ENCODE assay signal across 1 cellular context in the genomic region with DNA sequence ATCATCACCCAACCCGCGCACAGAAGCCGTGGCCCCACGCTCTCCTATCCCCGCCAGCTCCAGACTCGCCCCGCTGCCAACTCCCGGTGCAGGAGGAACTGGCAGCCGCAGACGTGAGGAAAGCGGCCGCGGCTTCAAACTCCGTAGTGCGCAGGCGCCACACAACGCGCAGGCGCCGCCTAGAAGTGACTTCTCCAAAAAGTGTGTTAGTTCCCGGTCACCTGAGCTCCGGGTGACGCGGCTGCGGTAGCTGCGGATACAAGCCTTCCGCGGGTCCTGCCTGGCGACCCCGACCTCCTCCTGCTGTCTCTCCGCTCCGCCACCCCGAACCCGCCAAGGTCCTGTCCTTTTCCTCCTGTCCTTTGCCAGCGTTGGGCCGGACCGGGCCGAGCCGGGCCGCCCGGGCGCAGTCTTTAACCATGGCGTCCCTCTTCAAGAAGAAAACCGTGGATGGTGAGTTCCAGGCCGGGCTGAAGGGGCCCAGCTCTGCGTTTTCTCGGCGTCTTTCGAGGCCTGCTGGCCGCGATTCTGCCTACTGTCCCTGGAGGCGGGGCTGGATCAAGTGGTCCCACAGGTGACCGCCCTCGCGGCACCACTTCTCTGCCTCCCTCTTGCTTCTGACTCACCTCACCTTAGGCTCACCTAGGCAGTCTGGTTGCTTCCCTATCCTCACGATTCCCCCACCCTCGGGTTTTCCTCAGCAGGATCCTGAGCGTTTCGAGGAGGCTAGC.
TF ChIP-seq lines count a peak whose summit lies in the region.

A gene with protein sequence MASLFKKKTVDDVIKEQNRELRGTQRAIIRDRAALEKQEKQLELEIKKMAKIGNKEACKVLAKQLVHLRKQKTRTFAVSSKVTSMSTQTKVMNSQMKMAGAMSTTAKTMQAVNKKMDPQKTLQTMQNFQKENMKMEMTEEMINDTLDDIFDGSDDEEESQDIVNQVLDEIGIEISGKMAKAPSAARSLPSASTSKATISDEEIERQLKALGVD (plus strand): TSS at position 206 of the 731 bp plus-strand sequence. CDS start 214 bp downstream, at position 420.

TF ChIP-seq in HepG2, 621 proteins besides CTCF, POLR2A, EP300 and RAD21 (continued from another document and continues in another):
- TF ChIP-seq, protein P1, sequence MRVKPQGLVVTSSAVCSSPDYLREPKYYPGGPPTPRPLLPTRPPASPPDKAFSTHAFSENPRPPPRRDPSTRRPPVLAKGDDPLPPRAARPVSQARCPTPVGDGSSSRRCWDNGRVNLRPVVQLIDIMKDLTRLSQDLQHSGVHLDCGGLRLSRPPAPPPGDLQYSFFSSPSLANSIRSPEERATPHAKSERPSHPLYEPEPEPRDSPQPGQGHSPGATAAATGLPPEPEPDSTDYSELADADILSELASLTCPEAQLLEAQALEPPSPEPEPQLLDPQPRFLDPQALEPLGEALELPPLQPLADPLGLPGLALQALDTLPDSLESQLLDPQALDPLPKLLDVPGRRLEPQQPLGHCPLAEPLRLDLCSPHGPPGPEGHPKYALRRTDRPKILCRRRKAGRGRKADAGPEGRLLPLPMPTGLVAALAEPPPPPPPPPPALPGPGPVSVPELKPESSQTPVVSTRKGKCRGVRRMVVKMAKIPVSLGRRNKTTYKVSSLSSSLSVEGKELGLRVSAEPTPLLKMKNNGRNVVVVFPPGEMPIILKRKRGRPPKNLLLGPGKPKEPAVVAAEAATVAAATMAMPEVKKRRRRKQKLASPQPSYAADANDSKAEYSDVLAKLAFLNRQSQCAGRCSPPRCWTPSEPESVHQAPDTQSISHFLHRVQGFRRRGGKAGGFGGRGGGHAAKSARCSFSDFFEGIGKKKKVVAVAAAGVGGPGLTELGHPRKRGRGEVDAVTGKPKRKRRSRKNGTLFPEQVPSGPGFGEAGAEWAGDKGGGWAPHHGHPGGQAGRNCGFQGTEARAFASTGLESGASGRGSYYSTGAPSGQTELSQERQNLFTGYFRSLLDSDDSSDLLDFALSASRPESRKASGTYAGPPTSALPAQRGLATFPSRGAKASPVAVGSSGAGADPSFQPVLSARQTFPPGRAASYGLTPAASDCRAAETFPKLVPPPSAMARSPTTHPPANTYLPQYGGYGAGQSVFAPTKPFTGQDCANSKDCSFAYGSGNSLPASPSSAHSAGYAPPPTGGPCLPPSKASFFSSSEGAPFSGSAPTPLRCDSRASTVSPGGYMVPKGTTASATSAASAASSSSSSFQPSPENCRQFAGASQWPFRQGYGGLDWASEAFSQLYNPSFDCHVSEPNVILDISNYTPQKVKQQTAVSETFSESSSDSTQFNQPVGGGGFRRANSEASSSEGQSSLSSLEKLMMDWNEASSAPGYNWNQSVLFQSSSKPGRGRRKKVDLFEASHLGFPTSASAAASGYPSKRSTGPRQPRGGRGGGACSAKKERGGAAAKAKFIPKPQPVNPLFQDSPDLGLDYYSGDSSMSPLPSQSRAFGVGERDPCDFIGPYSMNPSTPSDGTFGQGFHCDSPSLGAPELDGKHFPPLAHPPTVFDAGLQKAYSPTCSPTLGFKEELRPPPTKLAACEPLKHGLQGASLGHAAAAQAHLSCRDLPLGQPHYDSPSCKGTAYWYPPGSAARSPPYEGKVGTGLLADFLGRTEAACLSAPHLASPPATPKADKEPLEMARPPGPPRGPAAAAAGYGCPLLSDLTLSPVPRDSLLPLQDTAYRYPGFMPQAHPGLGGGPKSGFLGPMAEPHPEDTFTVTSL (CRISPR knock-in tag; IDR thresholded peaks at IDR 0.05; ENCODE audit: borderline replicate concordance), result no peak
- TF ChIP-seq ZNF615 (CRISPR knock-in tag; IDR thresholded peaks at IDR 0.05; ENCODE audit: borderline replicate concordance) (no peak), U2AF1 (optimal IDR thresholded peaks at IDR 0.05; ENCODE audit: low read depth, low read length) (no peak), ZFP90 (CRISPR knock-in tag; IDR thresholded peaks at IDR 0.05; ENCODE audit: borderline replicate concordance) (no peak), NFYB (CRISPR knock-in tag; IDR thresholded peaks at IDR 0.05) (no peak), PHB2 (IDR thresholded peaks at IDR 0.05; ENCODE audit: partially characterized antibody) (no peak), ZNF883 (CRISPR knock-in tag; IDR thresholded peaks at IDR 0.05; ENCODE audit: not compliant biosample characterization) (peak; percentile 76), NR2C2 (CRISPR knock-in tag; IDR thresholded peaks at IDR 0.05; ENCODE audit: borderline replicate concordance) (peak; percentile 63), ZSCAN31 (CRISPR knock-in tag; IDR thresholded peaks at IDR 0.05; ENCODE audit: low read depth) (peak; percentile 67; the same call in 1 of the 2 replicates), ZNF670 (CRISPR knock-in tag; IDR thresholded peaks at IDR 0.05; ENCODE audit: borderline replicate concordance) (no peak; the same call in 1 of the 2 replicates), ZNF543 (CRISPR knock-in tag; IDR thresholded peaks at IDR 0.05) (peak; percentile 76), ZSCAN12 (CRISPR knock-in tag; IDR thresholded peaks at IDR 0.05) (no peak), KDM1A (CRISPR knock-in tag; IDR thresholded peaks at IDR 0.05) (no peak), ZNF652 (CRISPR knock-in tag; IDR thresholded peaks at IDR 0.05; ENCODE audit: borderline replicate concordance, low read depth) (no peak), JUN (CRISPR knock-in tag; IDR thresholded peaks at IDR 0.05) (0 out of 2 replicates have a peak, but pooled peaks have one; percentile 45), JARID2 (CRISPR knock-in tag; IDR thresholded peaks at IDR 0.05; ENCODE audit: insufficient replicate concordance) (peak; percentile 83), ELF3 (CRISPR knock-in tag; IDR thresholded peaks at IDR 0.05) (peak; percentile 65), ZBTB42 (CRISPR knock-in tag; IDR thresholded peaks at IDR 0.05) (no peak), ZNF292 (CRISPR knock-in tag; IDR thresholded peaks at IDR 0.05; ENCODE audit: borderline replicate concordance, low read depth) (0 out of 2 replicates have a peak, but pooled peaks have one; percentile 21)
- TF ChIP-seq, protein P2, sequence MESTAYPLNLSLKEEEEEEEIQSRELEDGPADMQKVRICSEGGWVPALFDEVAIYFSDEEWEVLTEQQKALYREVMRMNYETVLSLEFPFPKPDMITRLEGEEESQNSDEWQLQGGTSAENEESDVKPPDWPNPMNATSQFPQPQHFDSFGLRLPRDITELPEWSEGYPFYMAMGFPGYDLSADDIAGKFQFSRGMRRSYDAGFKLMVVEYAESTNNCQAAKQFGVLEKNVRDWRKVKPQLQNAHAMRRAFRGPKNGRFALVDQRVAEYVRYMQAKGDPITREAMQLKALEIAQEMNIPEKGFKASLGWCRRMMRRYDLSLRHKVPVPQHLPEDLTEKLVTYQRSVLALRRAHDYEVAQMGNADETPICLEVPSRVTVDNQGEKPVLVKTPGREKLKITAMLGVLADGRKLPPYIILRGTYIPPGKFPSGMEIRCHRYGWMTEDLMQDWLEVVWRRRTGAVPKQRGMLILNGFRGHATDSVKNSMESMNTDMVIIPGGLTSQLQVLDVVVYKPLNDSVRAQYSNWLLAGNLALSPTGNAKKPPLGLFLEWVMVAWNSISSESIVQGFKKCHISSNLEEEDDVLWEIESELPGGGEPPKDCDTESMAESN (CRISPR knock-in tag; conservative IDR thresholded peaks at IDR 0.05), result peak; percentile 60; the same call in 1 of the 2 replicates
- TF ChIP-seq, protein P3, sequence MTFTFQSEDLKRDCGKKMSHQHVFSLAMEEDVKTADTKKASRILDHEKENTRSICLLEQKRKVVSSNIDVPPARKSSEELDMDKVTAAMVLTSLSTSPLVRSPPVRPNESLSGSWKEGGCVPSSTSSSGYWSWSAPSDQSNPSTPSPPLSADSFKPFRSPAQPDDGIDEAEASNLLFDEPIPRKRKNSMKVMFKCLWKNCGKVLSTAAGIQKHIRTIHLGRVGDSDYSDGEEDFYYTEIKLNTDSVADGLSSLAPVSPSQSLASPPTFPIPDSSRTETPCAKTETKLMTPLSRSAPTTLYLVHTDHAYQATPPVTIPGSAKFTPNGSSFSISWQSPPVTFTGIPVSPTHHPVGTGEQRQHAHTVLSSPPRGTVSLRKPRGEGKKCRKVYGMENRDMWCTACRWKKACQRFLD (CRISPR knock-in tag; IDR thresholded peaks at IDR 0.05; ENCODE audit: borderline replicate concordance), result peak; percentile 89; the same call in 1 of the 2 replicates
- TF ChIP-seq, protein P4, sequence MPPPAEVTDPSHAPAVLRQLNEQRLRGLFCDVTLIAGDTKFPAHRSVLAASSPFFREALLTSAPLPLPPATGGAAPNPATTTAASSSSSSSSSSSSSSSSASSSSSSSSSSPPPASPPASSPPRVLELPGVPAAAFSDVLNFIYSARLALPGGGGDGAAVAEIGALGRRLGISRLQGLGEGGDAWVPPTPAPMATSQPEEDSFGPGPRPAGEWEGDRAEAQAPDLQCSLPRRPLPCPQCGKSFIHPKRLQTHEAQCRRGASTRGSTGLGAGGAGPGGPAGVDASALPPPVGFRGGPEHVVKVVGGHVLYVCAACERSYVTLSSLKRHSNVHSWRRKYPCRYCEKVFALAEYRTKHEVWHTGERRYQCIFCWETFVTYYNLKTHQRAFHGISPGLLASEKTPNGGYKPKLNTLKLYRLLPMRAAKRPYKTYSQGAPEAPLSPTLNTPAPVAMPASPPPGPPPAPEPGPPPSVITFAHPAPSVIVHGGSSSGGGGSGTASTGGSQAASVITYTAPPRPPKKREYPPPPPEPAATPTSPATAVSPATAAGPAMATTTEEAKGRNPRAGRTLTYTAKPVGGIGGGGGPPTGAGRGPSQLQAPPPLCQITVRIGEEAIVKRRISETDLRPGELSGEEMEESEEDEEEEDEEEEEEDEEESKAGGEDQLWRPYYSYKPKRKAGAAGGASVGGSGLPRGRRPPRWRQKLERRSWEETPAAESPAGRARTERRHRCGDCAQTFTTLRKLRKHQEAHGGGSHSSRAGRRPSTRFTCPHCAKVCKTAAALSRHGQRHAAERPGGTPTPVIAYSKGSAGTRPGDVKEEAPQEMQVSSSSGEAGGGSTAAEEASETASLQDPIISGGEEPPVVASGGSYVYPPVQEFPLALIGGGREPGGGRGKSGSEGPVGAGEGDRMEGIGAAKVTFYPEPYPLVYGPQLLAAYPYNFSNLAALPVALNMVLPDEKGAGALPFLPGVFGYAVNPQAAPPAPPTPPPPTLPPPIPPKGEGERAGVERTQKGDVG (CRISPR knock-in tag; IDR thresholded peaks at IDR 0.05; ENCODE audit: borderline replicate concordance), result no peak
- TF ChIP-seq, protein P5, sequence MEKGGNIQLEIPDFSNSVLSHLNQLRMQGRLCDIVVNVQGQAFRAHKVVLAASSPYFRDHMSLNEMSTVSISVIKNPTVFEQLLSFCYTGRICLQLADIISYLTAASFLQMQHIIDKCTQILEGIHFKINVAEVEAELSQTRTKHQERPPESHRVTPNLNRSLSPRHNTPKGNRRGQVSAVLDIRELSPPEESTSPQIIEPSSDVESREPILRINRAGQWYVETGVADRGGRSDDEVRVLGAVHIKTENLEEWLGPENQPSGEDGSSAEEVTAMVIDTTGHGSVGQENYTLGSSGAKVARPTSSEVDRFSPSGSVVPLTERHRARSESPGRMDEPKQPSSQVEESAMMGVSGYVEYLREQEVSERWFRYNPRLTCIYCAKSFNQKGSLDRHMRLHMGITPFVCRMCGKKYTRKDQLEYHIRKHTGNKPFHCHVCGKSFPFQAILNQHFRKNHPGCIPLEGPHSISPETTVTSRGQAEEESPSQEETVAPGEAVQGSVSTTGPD (CRISPR knock-in tag; IDR thresholded peaks at IDR 0.05), result no peak
- TF ChIP-seq, protein P6, sequence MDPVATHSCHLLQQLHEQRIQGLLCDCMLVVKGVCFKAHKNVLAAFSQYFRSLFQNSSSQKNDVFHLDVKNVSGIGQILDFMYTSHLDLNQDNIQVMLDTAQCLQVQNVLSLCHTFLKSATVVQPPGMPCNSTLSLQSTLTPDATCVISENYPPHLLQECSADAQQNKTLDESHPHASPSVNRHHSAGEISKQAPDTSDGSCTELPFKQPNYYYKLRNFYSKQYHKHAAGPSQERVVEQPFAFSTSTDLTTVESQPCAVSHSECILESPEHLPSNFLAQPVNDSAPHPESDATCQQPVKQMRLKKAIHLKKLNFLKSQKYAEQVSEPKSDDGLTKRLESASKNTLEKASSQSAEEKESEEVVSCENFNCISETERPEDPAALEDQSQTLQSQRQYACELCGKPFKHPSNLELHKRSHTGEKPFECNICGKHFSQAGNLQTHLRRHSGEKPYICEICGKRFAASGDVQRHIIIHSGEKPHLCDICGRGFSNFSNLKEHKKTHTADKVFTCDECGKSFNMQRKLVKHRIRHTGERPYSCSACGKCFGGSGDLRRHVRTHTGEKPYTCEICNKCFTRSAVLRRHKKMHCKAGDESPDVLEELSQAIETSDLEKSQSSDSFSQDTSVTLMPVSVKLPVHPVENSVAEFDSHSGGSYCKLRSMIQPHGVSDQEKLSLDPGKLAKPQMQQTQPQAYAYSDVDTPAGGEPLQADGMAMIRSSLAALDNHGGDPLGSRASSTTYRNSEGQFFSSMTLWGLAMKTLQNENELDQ (CRISPR knock-in tag; IDR thresholded peaks at IDR 0.05; ENCODE audit: borderline replicate concordance), result no peak
- TF ChIP-seq, protein P7, sequence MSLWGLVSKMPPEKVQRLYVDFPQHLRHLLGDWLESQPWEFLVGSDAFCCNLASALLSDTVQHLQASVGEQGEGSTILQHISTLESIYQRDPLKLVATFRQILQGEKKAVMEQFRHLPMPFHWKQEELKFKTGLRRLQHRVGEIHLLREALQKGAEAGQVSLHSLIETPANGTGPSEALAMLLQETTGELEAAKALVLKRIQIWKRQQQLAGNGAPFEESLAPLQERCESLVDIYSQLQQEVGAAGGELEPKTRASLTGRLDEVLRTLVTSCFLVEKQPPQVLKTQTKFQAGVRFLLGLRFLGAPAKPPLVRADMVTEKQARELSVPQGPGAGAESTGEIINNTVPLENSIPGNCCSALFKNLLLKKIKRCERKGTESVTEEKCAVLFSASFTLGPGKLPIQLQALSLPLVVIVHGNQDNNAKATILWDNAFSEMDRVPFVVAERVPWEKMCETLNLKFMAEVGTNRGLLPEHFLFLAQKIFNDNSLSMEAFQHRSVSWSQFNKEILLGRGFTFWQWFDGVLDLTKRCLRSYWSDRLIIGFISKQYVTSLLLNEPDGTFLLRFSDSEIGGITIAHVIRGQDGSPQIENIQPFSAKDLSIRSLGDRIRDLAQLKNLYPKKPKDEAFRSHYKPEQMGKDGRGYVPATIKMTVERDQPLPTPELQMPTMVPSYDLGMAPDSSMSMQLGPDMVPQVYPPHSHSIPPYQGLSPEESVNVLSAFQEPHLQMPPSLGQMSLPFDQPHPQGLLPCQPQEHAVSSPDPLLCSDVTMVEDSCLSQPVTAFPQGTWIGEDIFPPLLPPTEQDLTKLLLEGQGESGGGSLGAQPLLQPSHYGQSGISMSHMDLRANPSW (CRISPR knock-in tag; IDR thresholded peaks at IDR 0.05; ENCODE audit: borderline replicate concordance), result no peak; the same call in 1 of the 2 replicates
- TF ChIP-seq, protein P8, sequence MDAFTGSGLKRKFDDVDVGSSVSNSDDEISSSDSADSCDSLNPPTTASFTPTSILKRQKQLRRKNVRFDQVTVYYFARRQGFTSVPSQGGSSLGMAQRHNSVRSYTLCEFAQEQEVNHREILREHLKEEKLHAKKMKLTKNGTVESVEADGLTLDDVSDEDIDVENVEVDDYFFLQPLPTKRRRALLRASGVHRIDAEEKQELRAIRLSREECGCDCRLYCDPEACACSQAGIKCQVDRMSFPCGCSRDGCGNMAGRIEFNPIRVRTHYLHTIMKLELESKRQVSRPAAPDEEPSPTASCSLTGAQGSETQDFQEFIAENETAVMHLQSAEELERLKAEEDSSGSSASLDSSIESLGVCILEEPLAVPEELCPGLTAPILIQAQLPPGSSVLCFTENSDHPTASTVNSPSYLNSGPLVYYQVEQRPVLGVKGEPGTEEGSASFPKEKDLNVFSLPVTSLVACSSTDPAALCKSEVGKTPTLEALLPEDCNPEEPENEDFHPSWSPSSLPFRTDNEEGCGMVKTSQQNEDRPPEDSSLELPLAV (CRISPR knock-in tag; conservative IDR thresholded peaks at IDR 0.05; ENCODE audit: low read depth), result no peak
